In genomic region chr6:166512567-166512966, GRCh38 we compare ENCODE assay signal across 8 cellular contexts.
DNase-seq lines count a peak whose midpoint lies in the region; ATAC-seq and TF ChIP-seq lines count a peak whose summit lies in the region.

No MANE protein-coding gene starts in this region.

- peaks cover 7 to 9% of the 10 kb centered on the region in 2 donors for H3K4me1 Mint-ChIP-seq in effector memory CD8-positive, alpha-beta T cell (ENCODE audit: low read depth in 2 of 2)

- H3K27me3 Mint-ChIP-seq in effector memory CD8-positive, alpha-beta T cell = no peaks in the 10 kb centered on the region

- H3K27ac ChIP-seq in mammary epithelial cell (ENCODE audit: insufficient read depth, low read depth, low read length) = no peak overlapping the region

- no peak overlapping the region for H2AFZ ChIP-seq in mammary epithelial cell (ENCODE audit: low read depth, low read length)

- no peaks in the 10 kb centered on the region for H3K79me2 ChIP-seq in mammary epithelial cell (ENCODE audit: insufficient read depth, low read length)

- ATAC-seq in GM21528 (IDR thresholded peaks at IDR 0.05; ENCODE audit: low FRiP score, unreplicated experiment) = peak; percentile 88
- ATAC-seq in effector memory CD8-positive, alpha-beta T cell (replicated peaks) = peak; percentile 99

- 99% methylated on average over 8 of the region's 8 CpGs for WGBS in mammary epithelial cell (ENCODE audit: low coverage, missing lambda C conversion rate)

- H3K27ac Mint-ChIP-seq in effector memory CD8-positive, alpha-beta T cell = peak overlapping the region in 1 of 2 donors; percentile 47

- H3K27me3 ChIP-seq in mammary epithelial cell (ENCODE audit: insufficient read depth, low read length) = no peaks in the 10 kb centered on the region

- H3K9me3 ChIP-seq in mammary epithelial cell (replicated peaks; ENCODE audit: insufficient read depth, low read length) = no peaks in the 10 kb centered on the region

- CTCF ChIA-PET in mammary epithelial cell (lab: Charles Lee; ENCODE audit: low non-redundant PET) = no interaction called here

- peak; percentile 12 for DNase-seq in KBM-7
- peak; percentile 32 to 48 (median 45) for DNase-seq in effector memory CD8-positive, alpha-beta T cell
- no peak for DNase-seq in SHP77 (lab: John Stamatoyannopoulos, UW)
- no peak for DNase-seq in cardiac septum (ENCODE audit: low spot score)
- DNase-seq in HCEC 1CT = no peak
- DNase-seq in mammary epithelial cell = no peak

- H3K4me3 ChIP-seq in GM12875 (ENCODE audit: low read depth, low read length) (no peak overlapping the region), mammary epithelial cell (replicated peaks in 1 of 3; ENCODE audit: insufficient read depth in 1 of 3, low read depth in 2 of 3, low read length in 3 of 3) (no peak overlapping the region)

- H3K36me3 Mint-ChIP-seq in effector memory CD8-positive, alpha-beta T cell (ENCODE audit: insufficient read depth) = no peaks in the 10 kb centered on the region

- H3K9me3 Mint-ChIP-seq in effector memory CD8-positive, alpha-beta T cell = no peaks in the 10 kb centered on the region

- dilution Hi-C loops in mammary epithelial cell (cut with HindIII; ENCODE audit: low sequenced_read_pairs) = no loop called here

- intact Hi-C loops in cardiac septum (cut with DNase I) = no loop called here
- intact Hi-C loops in mammary epithelial cell (cut with micrococcal nuclease) = loop anchor here (10.0 kb wide), 1 partner anchor 212 kb away; no protein-coding TSS in a partner anchor

- H3K4me1 ChIP-seq in mammary epithelial cell (ENCODE audit: insufficient read depth, low read length) = peaks cover 11% of the 10 kb centered on the region

- H3K36me3 ChIP-seq in mammary epithelial cell (ENCODE audit: insufficient read depth, low read length) = no peaks in the 10 kb centered on the region

- no peaks in the 10 kb centered on the region for H4K20me1 ChIP-seq in mammary epithelial cell (ENCODE audit: insufficient read depth, low read length)

- no TSS peak for BruUV-seq in mammary epithelial cell (replicated peaks; lab: Mats Ljungman, UMichigan)

- in situ Hi-C loops in KBM-7 (cut with MboI; ENCODE audit: low pct_unique_long_range_greater_than_20kb, low sequenced_read_pairs) (no loop called here), mammary epithelial cell (cut with MboI; ENCODE audit: low sequenced_read_pairs in 2 of 2) (no loop called here)

- H3K4me2 ChIP-seq in mammary epithelial cell (ENCODE audit: insufficient read depth, low read depth, low read length) = no peak overlapping the region

- H3K9ac ChIP-seq in mammary epithelial cell (ENCODE audit: insufficient read depth, low read length) = no peak overlapping the region

- TF ChIP-seq CTCF in GM12875 (IDR thresholded peaks at IDR 0.05; ENCODE audit: borderline replicate concordance, insufficient read depth, low read depth, low read length) = peak; percentile 37; the same call in 1 of the 2 replicates
- TF ChIP-seq CTCF in mammary epithelial cell (conservative IDR thresholded peaks at IDR 0.05 in 1 of 2, IDR thresholded peaks at IDR 0.05 in 1 of 2; ENCODE audit: extremely low read depth in 1 of 2, insufficient read depth in 1 of 2, low read depth in 1 of 2, low read length in 2 of 2) = no peak

- no peak overlapping the region for H3K4me3 Mint-ChIP-seq in effector memory CD8-positive, alpha-beta T cell

Comparison
In these comparisons a context has a peak if more than half of its experiments do, and no peak if none do; other contexts are left out.
1. DNase-seq: peak in KBM-7 (single experiment) and effector memory CD8-positive, alpha-beta T cell (3 of 3); none in SHP77 (0 of 2), cardiac septum (single experiment), HCEC 1CT (single experiment) and mammary epithelial cell (single experiment).